In genomic region chr6:95577317-95578105, GRCh38 we compare ENCODE assay signal across 1 cellular context.
A peak's percentile ranks its signal among the peaks of the same experiment; 100 is the strongest.
TF ChIP-seq lines count a peak whose summit lies in the region.

MANEA (plus strand) TSS chr6:95577535; CDS start chr6:95586440, 8,905 bp downstream.

TF ChIP-seq in HEK293, 187 proteins besides CTCF, POLR2A, EP300 and RAD21 (continued from another document and continues in another):
- TF ChIP-seq ZNF148 (tag by site-specific recombination; IDR thresholded peaks at IDR 0.05; ENCODE audit: borderline replicate concordance) (no peak), ZNF155 (tag by site-specific recombination; IDR thresholded peaks at IDR 0.05) (no peak), ZNF112 (tag by site-specific recombination; IDR thresholded peaks at IDR 0.05) (no peak), ELK4 (IDR thresholded peaks at IDR 0.05; ENCODE audit: borderline replicate concordance, low read depth, low read length) (no peak), ZFP37 (tag by site-specific recombination; IDR thresholded peaks at IDR 0.05) (peak; percentile 85), OVOL3 (tag by site-specific recombination; IDR thresholded peaks at IDR 0.05) (no peak), ZNF747 (tag by site-specific recombination; IDR thresholded peaks at IDR 0.05) (no peak), BCL11A (tag by site-specific recombination; IDR thresholded peaks at IDR 0.05; ENCODE audit: low read depth) (no peak), ZNF692 (tag by site-specific recombination; IDR thresholded peaks at IDR 0.05) (no peak), SETDB1 (IDR thresholded peaks at IDR 0.05; ENCODE audit: insufficient read length, low read length) (no peak), ZNF350 (tag by site-specific recombination; IDR thresholded peaks at IDR 0.05) (no peak), KLF17 (tag by site-specific recombination; IDR thresholded peaks at IDR 0.05) (no peak), ZXDB (tag by site-specific recombination; IDR thresholded peaks at IDR 0.05) (0 out of 2 replicates have a peak, but pooled peaks have one; percentile 52), ZNF174 (tag by site-specific recombination; IDR thresholded peaks at IDR 0.05) (no peak), ZSCAN30 (tag by site-specific recombination; IDR thresholded peaks at IDR 0.05) (peak; percentile 82), ZNF398 (tag by site-specific recombination; IDR thresholded peaks at IDR 0.05) (no peak), PRDM4 (tag by site-specific recombination; IDR thresholded peaks at IDR 0.05) (no peak), ZNF132 (tag by site-specific recombination; IDR thresholded peaks at IDR 0.05; ENCODE audit: borderline replicate concordance) (no peak), ZNF133 (tag by site-specific recombination; IDR thresholded peaks at IDR 0.05) (no peak), GLIS2 (tag by site-specific recombination; IDR thresholded peaks at IDR 0.05) (peak; percentile 87), MYNN (tag by site-specific recombination; IDR thresholded peaks at IDR 0.05; ENCODE audit: borderline replicate concordance) (no peak), ZBTB1 (tag by site-specific recombination; IDR thresholded peaks at IDR 0.05) (no peak), ZNF76 (tag by site-specific recombination; IDR thresholded peaks at IDR 0.05; ENCODE audit: borderline replicate concordance, low read depth) (0 out of 2 replicates have a peak, but pooled peaks have one; percentile 13), ZNF292 (tag by site-specific recombination; IDR thresholded peaks at IDR 0.05; ENCODE audit: borderline replicate concordance, low read depth) (no peak), AEBP2 (tag by site-specific recombination; IDR thresholded peaks at IDR 0.05; ENCODE audit: borderline replicate concordance) (no peak), ZIC2 (tag by site-specific recombination; IDR thresholded peaks at IDR 0.05) (peak; percentile 73), PRDM6 (tag by site-specific recombination; IDR thresholded peaks at IDR 0.05) (no peak), ZNF843 (tag by site-specific recombination; IDR thresholded peaks at IDR 0.05) (no peak), SP3 (tag by site-specific recombination; IDR thresholded peaks at IDR 0.05) (peak; percentile 43; the same call in 1 of the 2 replicates), KLF10 (tag by site-specific recombination; IDR thresholded peaks at IDR 0.05) (peak; percentile 37; the same call in 1 of the 2 replicates), ZNF140 (tag by site-specific recombination; IDR thresholded peaks at IDR 0.05) (no peak), ZNF302 (tag by site-specific recombination; IDR thresholded peaks at IDR 0.05; ENCODE audit: low read depth) (no peak), ZSCAN5A (tag by site-specific recombination; IDR thresholded peaks at IDR 0.05) (0 out of 2 replicates have a peak, but pooled peaks have one; percentile 51), SP2 (tag by site-specific recombination; IDR thresholded peaks at IDR 0.05) (peak; percentile 81), MZF1 (tag by site-specific recombination; IDR thresholded peaks at IDR 0.05; ENCODE audit: borderline replicate concordance) (no peak), ZNF404 (tag by site-specific recombination; IDR thresholded peaks at IDR 0.05) (no peak), ZNF324 (tag by site-specific recombination; IDR thresholded peaks at IDR 0.05) (no peak), PRDM2 (tag by site-specific recombination; IDR thresholded peaks at IDR 0.05; ENCODE audit: borderline replicate concordance) (no peak)
